Comparison of ENCODE assay signal across 4 cellular contexts in the genomic region with DNA sequence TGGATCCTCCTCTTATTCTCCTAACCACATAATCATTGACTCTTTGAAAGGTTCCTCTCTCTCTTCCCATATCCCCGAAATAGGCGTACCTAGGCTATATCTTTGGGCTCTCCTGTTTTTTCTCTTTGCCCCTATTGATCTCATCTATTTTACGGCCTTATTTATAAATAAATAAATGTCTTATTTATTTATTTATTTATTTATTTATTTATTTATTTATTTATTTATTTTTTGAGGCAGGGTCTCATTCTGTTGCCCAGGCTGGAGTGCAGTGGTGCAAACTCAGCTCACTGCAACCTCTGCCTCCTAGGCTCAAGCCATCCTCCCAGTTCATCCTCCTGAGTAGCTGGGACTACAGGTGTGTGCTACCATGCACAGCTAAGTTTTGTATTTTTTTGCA. TPM values are rescaled to one million over a fixed set of nuclear protein-coding genes. Genes with fewer than 3 reads are reported as not detected.
"Had no signal": no experiment of that assay in that cellular context is flagged by ENCODE, and none has a peak within 500 bp of the region (broad histone marks: within the 10 kb centered on the region; RNA-seq: fewer than 3 reads in every experiment).

No MANE protein-coding gene starts in this region.

RNA-seq across cellular contexts. Expression of gene LRRC36, which starts 25.8 kb away (rescaled TPM):
- total RNA-seq: thoracic aorta, ureter, vagina had no signal

RNA-seq across cellular contexts. Expression of gene KCTD19, which starts 25.9 kb away (rescaled TPM):
- total RNA-seq: thoracic aorta, transverse colon, ureter, vagina had no signal
